In genomic region chr10:124657806-124658205, GRCh38 we compare ENCODE assay signal across 9 cellular contexts.
DNase-seq lines count a peak whose midpoint lies in the region; ATAC-seq and TF ChIP-seq lines count a peak whose summit lies in the region.
"Had no signal": no experiment of that assay in that cellular context is flagged by ENCODE, and none has a peak within 500 bp of the region (broad histone marks: within the 10 kb centered on the region; RNA-seq: fewer than 3 reads in every experiment).

No MANE protein-coding gene starts in this region.

- H3K27ac ChIP-seq in Peyer's patch = peak overlapping the region; percentile 26 to 68 (median 48)
- peak overlapping the region; percentile 83 for H3K27ac ChIP-seq in psoas muscle
- H3K27ac ChIP-seq in foreskin keratinocyte = no peak overlapping the region
- H3K27ac ChIP-seq in adrenal gland = peak overlapping the region in 2 of 5 donors; percentile 15 to 54

- no peaks in the 10 kb centered on the region for H3K9me3 ChIP-seq in Peyer's patch
- H3K9me3 ChIP-seq in psoas muscle = no peaks in the 10 kb centered on the region
- no peaks in the 10 kb centered on the region for H3K9me3 ChIP-seq in adrenal gland (replicated peaks in 1 of 3)

- peak; percentile 38 for DNase-seq in EH (ENCODE audit: low read depth)
- DNase-seq in Peyer's patch = peak in 2 of 3 donors; percentile 64 to 68
- peak; percentile 27 for DNase-seq in effector CD4-positive, alpha-beta T cell
- no peak for DNase-seq in psoas muscle
- DNase-seq in RPMI8226 = no peak
- DNase-seq in GOT3 (lab: John Stamatoyannopoulos, UW) = no peak
- no peak for DNase-seq in foreskin keratinocyte
- DNase-seq in adrenal gland = no peak
- DNase-seq: SHP77 had no signal

- H3K4me3 ChIP-seq in Peyer's patch (peak overlapping the region in 1 of 4 donors; percentile 6), psoas muscle (no peak overlapping the region), adrenal gland (no peak overlapping the region)

- no peak for TF ChIP-seq CTCF in Peyer's patch (IDR thresholded peaks at IDR 0.05)
- no peak for TF ChIP-seq CTCF in psoas muscle (IDR thresholded peaks at IDR 0.05)
- no peak for TF ChIP-seq CTCF in foreskin keratinocyte (conservative IDR thresholded peaks at IDR 0.05)
- TF ChIP-seq CTCF in adrenal gland (IDR thresholded peaks at IDR 0.05) = no peak

- intact Hi-C loops in psoas muscle (cut with DNase I) (no loop called here), adrenal gland (cut with DNase I) (no loop called here)

- peaks cover 0 to 23% (median 12%) of the 10 kb centered on the region in 4 donors for H3K4me1 ChIP-seq in Peyer's patch
- peaks cover 55% of the 10 kb centered on the region for H3K4me1 ChIP-seq in psoas muscle
- H3K4me1 ChIP-seq in foreskin keratinocyte = peaks cover 9% of the 10 kb centered on the region
- peaks cover 6 to 22% of the 10 kb centered on the region in 2 donors for H3K4me1 ChIP-seq in adrenal gland (replicated peaks in 1 of 2)

- peaks cover 0 to 3% (median 0%) of the 10 kb centered on the region in 3 donors for H3K36me3 ChIP-seq in Peyer's patch
- H3K36me3 ChIP-seq in psoas muscle (ENCODE audit: insufficient read depth in 1 of 2, low read depth in 1 of 2) = peaks cover 0 to 3% of the 10 kb centered on the region in 2 donors
- peaks cover 0 to 6% of the 10 kb centered on the region in 2 donors for H3K36me3 ChIP-seq in adrenal gland (replicated peaks in 1 of 2)

- no peak for TF ChIP-seq POLR2A in Peyer's patch (IDR thresholded peaks at IDR 0.05)
- TF ChIP-seq POLR2A in adrenal gland (IDR thresholded peaks at IDR 0.05) = no peak

- ATAC-seq in psoas muscle = peak; percentile 30 to 78 (median 56)
- no peak for ATAC-seq in foreskin keratinocyte

- H3K27me3 ChIP-seq in Peyer's patch (no peaks in the 10 kb centered on the region), psoas muscle (ENCODE audit: insufficient read depth in 3 of 3, low read length in 2 of 3) (no peaks in the 10 kb centered on the region), foreskin keratinocyte (no peaks in the 10 kb centered on the region), adrenal gland (no peaks in the 10 kb centered on the region)

- whole genome bisulfite sequencing in psoas muscle, 3 donors = 48 to 62% (median 58%) methylated on average over 9 of the region's 9 CpGs
- WGBS in adrenal gland, 4 donors = 68 to 77% (median 70%) methylated on average over 7 to 9 of the region's 9 CpGs

Comparison
In these comparisons a context has a peak if more than half of its experiments do, and no peak if none do; other contexts are left out.
1. DNase-seq: peak in EH (single experiment), Peyer's patch (2 of 3) and effector CD4-positive, alpha-beta T cell (single experiment); none in psoas muscle (0 of 2), RPMI8226 (single experiment), GOT3 (single experiment), foreskin keratinocyte (0 of 2) and adrenal gland (0 of 7).